16 cellular contexts compared by ENCODE assay signal in genomic region chr10:86041116-86041515, GRCh38.
DNase-seq lines count a peak whose midpoint lies in the region; ATAC-seq and TF ChIP-seq lines count a peak whose summit lies in the region.
"Had no signal": no experiment of that assay in that cellular context is flagged by ENCODE, and none has a peak within 500 bp of the region (broad histone marks: within the 10 kb centered on the region; RNA-seq: fewer than 3 reads in every experiment).

No MANE protein-coding gene starts in this region.

- peaks cover 0 to 22% (median 19%) of the 10 kb centered on the region in 10 experiments; a peak in 15 of 20 replicates for H3K4me1 ChIP-seq in BLaER1 treated with 17β-estradiol and CSF1 and Interleukin-3, amounts not matched to agents 10 nM and 100 nM
- no peaks in the 10 kb centered on the region for H3K4me1 ChIP-seq in gastroesophageal sphincter

- H3K4me2 ChIP-seq in BLaER1 treated with 17β-estradiol and CSF1 and Interleukin-3, amounts not matched to agents 10 nM and 100 nM: peak overlapping the region in 9 of 11 experiments; percentile 15 to 64 (median 48); a peak in 17 of 22 replicates
- H3K4me2 ChIP-seq: KMS-11 had no signal

- peak; percentile 68 for DNase-seq in NK-92 treated with Interleukin-12 subunit alpha and Interleukin-12 subunit beta, amount 100 ng/mL, for 24 hours (lab: John Stamatoyannopoulos, UW)
- no peak for DNase-seq in NK-92 (lab: John Stamatoyannopoulos, UW; ENCODE audit: unreplicated experiment)
- peak; percentile 52 for DNase-seq in Jurkat, Clone E6-1 (ENCODE audit: low read depth, low spot score)
- DNase-seq: 8988T, COR-L47, DMS53 had no signal

- ATAC-seq in gastroesophageal sphincter: peak; percentile 24
- ATAC-seq in SK-N-SH treated with all-trans-retinoic acid at 6 μM for 48 hours: no peak
- ATAC-seq in GM19324 (IDR thresholded peaks at IDR 0.05; ENCODE audit: low FRiP score, unreplicated experiment): no peak
- ATAC-seq in HG03139 (IDR thresholded peaks at IDR 0.05; ENCODE audit: unreplicated experiment): no peak
- ATAC-seq: CD8-positive, alpha-beta T cell; GM12878; HCT116 had no signal

- 40% methylated on average over 1 of the region's 3 CpGs; no CpG with 5 or more reads in 1 of the 2 donors for WGBS in gastroesophageal sphincter (ENCODE audit: low coverage in 1 of 2), 2 donors

- TF ChIP-seq EP300 in gastroesophageal sphincter (IDR thresholded peaks at IDR 0.05): no peak

- no peak for TF ChIP-seq POLR2A in gastroesophageal sphincter (IDR thresholded peaks at IDR 0.05)

- H3K27ac ChIP-seq in BLaER1 treated with 17β-estradiol and CSF1 and Interleukin-3, amounts not matched to agents 10 nM and 100 nM: no peak overlapping the region
- H3K27ac ChIP-seq in gastroesophageal sphincter: no peak overlapping the region
- H3K27ac ChIP-seq: C4-2B, KMS-11 had no signal

- no peak for TF ChIP-seq CTCF in gastroesophageal sphincter (IDR thresholded peaks at IDR 0.05)

- H3K36me3 ChIP-seq in BLaER1 treated with 17β-estradiol and CSF1 and Interleukin-3, amounts not matched to agents 10 nM and 100 nM: no peaks in the 10 kb centered on the region
- H3K36me3 ChIP-seq in gastroesophageal sphincter: no peaks in the 10 kb centered on the region

- no peaks in the 10 kb centered on the region for H3K27me3 ChIP-seq in BLaER1 treated with 17β-estradiol and CSF1 and Interleukin-3, amounts not matched to agents 10 nM and 100 nM
- no peaks in the 10 kb centered on the region for H3K27me3 ChIP-seq in gastroesophageal sphincter

- no peak overlapping the region for H3K4me3 ChIP-seq in BLaER1 treated with 17β-estradiol and CSF1 and Interleukin-3, amounts not matched to agents 10 nM and 100 nM
- no peak overlapping the region for H3K4me3 ChIP-seq in Jurkat, Clone E6-1 (ENCODE audit: low read length)
- no peak overlapping the region for H3K4me3 ChIP-seq in gastroesophageal sphincter
- H3K4me3 ChIP-seq: GM12878 had no signal

- H4K20me1 ChIP-seq in BLaER1 treated with 17β-estradiol and CSF1 and Interleukin-3, amounts not matched to agents 10 nM and 100 nM: no peaks in the 10 kb centered on the region

- H3K9me3 ChIP-seq in BLaER1 treated with 17β-estradiol and CSF1 and Interleukin-3, amounts not matched to agents 10 nM and 100 nM (replicated peaks in 1 of 11): no peaks in the 10 kb centered on the region
- H3K9me3 ChIP-seq in gastroesophageal sphincter: no peaks in the 10 kb centered on the region

- H3K9ac ChIP-seq in BLaER1 treated with 17β-estradiol and CSF1 and Interleukin-3, amounts not matched to agents 10 nM and 100 nM: no peak overlapping the region
- H3K9ac ChIP-seq: KMS-11 had no signal

TF ChIP-seq in SK-N-SH treated with all-trans-retinoic acid at 6 μM for 48 hours, 23 proteins besides CTCF, POLR2A, EP300 and RAD21:
- no peak for TF ChIP-seq ARNTL (CRISPR knock-in tag; IDR thresholded peaks at IDR 0.05; ENCODE audit: borderline replicate concordance, low read depth)
- TF ChIP-seq RARB (CRISPR knock-in tag; IDR thresholded peaks at IDR 0.05): no peak
